In the genomic region with DNA sequence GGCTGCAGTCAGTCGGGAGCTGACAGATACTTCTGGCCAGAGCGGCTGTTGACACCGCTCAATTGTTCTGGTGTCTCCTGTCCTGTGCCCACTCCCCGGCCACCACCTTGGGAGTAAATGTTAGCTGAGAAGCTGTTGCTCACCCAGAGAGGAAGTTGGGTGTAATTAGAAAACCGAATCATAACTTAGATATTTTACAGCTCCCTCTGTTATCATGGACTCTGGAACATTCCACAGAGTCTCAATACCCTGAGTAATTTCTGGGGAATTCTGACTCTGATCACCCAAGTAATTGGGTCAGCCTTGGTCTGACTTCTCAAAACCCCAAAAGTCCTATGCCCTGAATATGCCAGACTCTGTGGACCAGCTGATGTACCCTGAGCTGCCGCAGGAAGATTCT, we compare ENCODE assay signal across 1 cellular context.
TF ChIP-seq lines count a peak whose summit lies in the region.

No MANE protein-coding gene starts in this region.

TF ChIP-seq in IMR-90, 13 proteins besides CTCF, POLR2A, EP300 and RAD21 (continued from another document):
- TF ChIP-seq, protein P1, sequence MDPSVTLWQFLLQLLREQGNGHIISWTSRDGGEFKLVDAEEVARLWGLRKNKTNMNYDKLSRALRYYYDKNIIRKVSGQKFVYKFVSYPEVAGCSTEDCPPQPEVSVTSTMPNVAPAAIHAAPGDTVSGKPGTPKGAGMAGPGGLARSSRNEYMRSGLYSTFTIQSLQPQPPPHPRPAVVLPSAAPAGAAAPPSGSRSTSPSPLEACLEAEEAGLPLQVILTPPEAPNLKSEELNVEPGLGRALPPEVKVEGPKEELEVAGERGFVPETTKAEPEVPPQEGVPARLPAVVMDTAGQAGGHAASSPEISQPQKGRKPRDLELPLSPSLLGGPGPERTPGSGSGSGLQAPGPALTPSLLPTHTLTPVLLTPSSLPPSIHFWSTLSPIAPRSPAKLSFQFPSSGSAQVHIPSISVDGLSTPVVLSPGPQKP (IDR thresholded peaks at IDR 0.05; ENCODE audit: borderline replicate concordance, low read depth, low read length) = no peak
- no peak for TF ChIP-seq MAFK (IDR thresholded peaks at IDR 0.05; ENCODE audit: low read depth, low read length)
- no peak for TF ChIP-seq MAZ (IDR thresholded peaks at IDR 0.05; ENCODE audit: borderline replicate concordance, low read depth, low read length)
- TF ChIP-seq SMC3 (IDR thresholded peaks at IDR 0.05; ENCODE audit: low read depth, low read length) = no peak
- TF ChIP-seq, protein P2, sequence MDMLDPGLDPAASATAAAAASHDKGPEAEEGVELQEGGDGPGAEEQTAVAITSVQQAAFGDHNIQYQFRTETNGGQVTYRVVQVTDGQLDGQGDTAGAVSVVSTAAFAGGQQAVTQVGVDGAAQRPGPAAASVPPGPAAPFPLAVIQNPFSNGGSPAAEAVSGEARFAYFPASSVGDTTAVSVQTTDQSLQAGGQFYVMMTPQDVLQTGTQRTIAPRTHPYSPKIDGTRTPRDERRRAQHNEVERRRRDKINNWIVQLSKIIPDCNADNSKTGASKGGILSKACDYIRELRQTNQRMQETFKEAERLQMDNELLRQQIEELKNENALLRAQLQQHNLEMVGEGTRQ (IDR thresholded peaks at IDR 0.05; ENCODE audit: low read depth, low read length) = no peak
- TF ChIP-seq NFE2L2 (IDR thresholded peaks at IDR 0.05; ENCODE audit: low read depth, low read length) = no peak
- TF ChIP-seq BHLHE40 (IDR thresholded peaks at IDR 0.05; ENCODE audit: low read depth, low read length) = no peak
- TF ChIP-seq CEBPB (IDR thresholded peaks at IDR 0.05; ENCODE audit: low read depth, low read length) = no peak
- TF ChIP-seq MXI1 (IDR thresholded peaks at IDR 0.05; ENCODE audit: borderline replicate concordance, low read depth, low read length) = no peak
- TF ChIP-seq RCOR1 (IDR thresholded peaks at IDR 0.05; ENCODE audit: insufficient replicate concordance, low read length) = no peak
